ENCODE assay signal across 11 cellular contexts in genomic region chr7:92875719-92876118, GRCh38. TPM values are rescaled to one million over a fixed set of nuclear protein-coding genes. Genes with fewer than 3 reads are reported as not detected.
A peak's percentile ranks its signal among the peaks of the same experiment; 100 is the strongest.
DNase-seq lines count a peak whose midpoint lies in the region; ATAC-seq and TF ChIP-seq lines count a peak whose summit lies in the region.
"Had no signal": no experiment of that assay in that cellular context is flagged by ENCODE, and none has a peak within 500 bp of the region (broad histone marks: within the 10 kb centered on the region; RNA-seq: fewer than 3 reads in every experiment).

No MANE protein-coding gene starts in this region.

- H3K27ac Mint-ChIP-seq in CD4-positive, alpha-beta T cell, result no peak overlapping the region

- H3K36me3 ChIP-seq in RWPE2 (ENCODE audit: low read depth), result no peaks in the 10 kb centered on the region
- H3K36me3 ChIP-seq: upper lobe of left lung had no signal

- no peak for DNase-seq in activated CD4-positive, CD25-positive, alpha-beta regulatory T cell treated with anti-CD3 and anti-CD28 coated beads, Interleukin-2, amount 50 U/mL, for 72 hours
- DNase-seq in RWPE2 (ENCODE audit: low spot score) (no peak), islet precursor cell (peak; percentile 73), GM13976 (ENCODE audit: low spot score) (no peak)
- no peak for DNase-seq in CD4-positive, alpha-beta T cell
- DNase-seq: 8988T, upper lobe of left lung had no signal

- H3K4me1 Mint-ChIP-seq in CD4-positive, alpha-beta T cell (ENCODE audit: low read depth), result peaks cover 19% of the 10 kb centered on the region

- peaks cover 4% of the 10 kb centered on the region for H3K9me3 ChIP-seq in RWPE2 (ENCODE audit: severe bottlenecking)
- H3K9me3 ChIP-seq in CD4-positive, alpha-beta T cell (ENCODE audit: control insufficient read depth, low read length), result no peaks in the 10 kb centered on the region
- H3K9me3 ChIP-seq: upper lobe of left lung had no signal

- H3K4me3 ChIP-seq in RWPE2 (ENCODE audit: severe bottlenecking), result no peak overlapping the region
- H3K4me3 ChIP-seq: upper lobe of left lung had no signal

- in situ Hi-C loops in GM13976 (cut with MboI; ENCODE audit: low sequenced_read_pairs, unreplicated experiment), result no loop called here

- H3K27me3 Mint-ChIP-seq in CD4-positive, alpha-beta T cell, result peaks cover 8% of the 10 kb centered on the region

- peak; percentile 35 to 62 for ATAC-seq in activated CD4-positive, CD25-positive, alpha-beta regulatory T cell treated with anti-CD3 and anti-CD28 coated beads, Interleukin-2, amount 50 U/mL, for 24 hours
- ATAC-seq in GM18868 (IDR thresholded peaks at IDR 0.05; ENCODE audit: unreplicated experiment) (peak; percentile 66), RWPE2 (ENCODE audit: low read depth) (peak; percentile 95), HG03457 (IDR thresholded peaks at IDR 0.05; ENCODE audit: unreplicated experiment) (no peak)
- no peak for ATAC-seq in CD4-positive, alpha-beta T cell (ENCODE audit: poor library complexity)

- no peaks in the 10 kb centered on the region for H3K9me3 Mint-ChIP-seq in CD4-positive, alpha-beta T cell

- H3K27me3 ChIP-seq in RWPE2 (ENCODE audit: insufficient read depth, poor library complexity, severe bottlenecking), result no peaks in the 10 kb centered on the region
- no peaks in the 10 kb centered on the region for H3K27me3 ChIP-seq in CD4-positive, alpha-beta T cell (ENCODE audit: control insufficient read depth, insufficient read depth, low read length)
- H3K27me3 ChIP-seq: upper lobe of left lung had no signal

- no peaks in the 10 kb centered on the region for H3K36me3 Mint-ChIP-seq in CD4-positive, alpha-beta T cell (ENCODE audit: low read depth)

- CTCF ChIA-PET in CD4-positive, alpha-beta T cell (lab: Charles Lee), result no interaction called here

- peaks cover 11% of the 10 kb centered on the region for H3K4me1 ChIP-seq in RWPE2 (ENCODE audit: insufficient read depth, poor library complexity, severe bottlenecking)
- H3K4me1 ChIP-seq: upper lobe of left lung had no signal

- peak overlapping the region; percentile 18 for H3K27ac ChIP-seq in RWPE2 (ENCODE audit: poor library complexity, severe bottlenecking)
- H3K27ac ChIP-seq in CD4-positive, alpha-beta T cell (ENCODE audit: low read depth, low read length), result no peak overlapping the region
- H3K27ac ChIP-seq: upper lobe of left lung had no signal

- intact Hi-C loops in CD4-positive, alpha-beta T cell (cut with DNase I, micrococcal nuclease), result no loop called here

- TF ChIP-seq CTCF in RWPE2 (IDR thresholded peaks at IDR 0.05; ENCODE audit: poor library complexity, severe bottlenecking), result no peak
- no peak for TF ChIP-seq CTCF in CD4-positive, alpha-beta T cell (IDR thresholded peaks at IDR 0.05)
- no peak for TF ChIP-seq CTCF in GM13976 (IDR thresholded peaks at IDR 0.05; ENCODE audit: borderline replicate concordance, control extremely low read depth, extremely low read depth, insufficient read depth, missing control alignments)

- POLR2A ChIA-PET in CD4-positive, alpha-beta T cell (lab: Charles Lee), result no interaction called here

- H3K4me3 Mint-ChIP-seq in CD4-positive, alpha-beta T cell, result no peak overlapping the region
- H3K4me3 Mint-ChIP-seq: neural crest cell had no signal

RNA-seq across cellular contexts. Expression of gene CDK6, which starts 39.3 kb away (rescaled TPM):
- 10 to 100 TPM; 13.0 to 13.7 TPM for total RNA-seq in CD4-positive, alpha-beta T cell

Comparison
In these comparisons a context has a peak if more than half of its experiments do, and no peak if none do; other contexts are left out.
1. ATAC-seq: peak in activated CD4-positive, CD25-positive, alpha-beta regulatory T cell treated with anti-CD3 and anti-CD28 coated beads, Interleukin-2, amount 50 U/mL, for 24 hours (2 of 2), GM18868 (single experiment) and RWPE2 (single experiment); none in HG03457 (single experiment) and CD4-positive, alpha-beta T cell (single experiment).